Comparison of ENCODE assay signal across 24 cellular contexts in genomic region chrX:72027914-72028307, GRCh38.
DNase-seq lines count a peak whose midpoint lies in the region; ATAC-seq and TF ChIP-seq lines count a peak whose summit lies in the region.
"Had no signal": no experiment of that assay in that cellular context is flagged by ENCODE, and none has a peak within 500 bp of the region (broad histone marks: within the 10 kb centered on the region; RNA-seq: fewer than 3 reads in every experiment).

No MANE protein-coding gene starts in this region.

- H3K27ac ChIP-seq in esophagus squamous epithelium (peak overlapping the region in 3 of 4 donors; percentile 26 to 65 (median 39)), osteoblast (ENCODE audit: low read depth, low read length) (no peak overlapping the region), vagina (no peak overlapping the region), smooth muscle cell (ENCODE audit: low read depth) (no peak overlapping the region)
- H3K27ac ChIP-seq: neutrophil, testis had no signal

- no peak overlapping the region for H3K27ac Mint-ChIP-seq in activated naive CD8-positive, alpha-beta T cell treated with anti-CD3 and anti-CD28 coated beads, Interleukin-2, amount 50 U/mL, for 24 hours
- H3K27ac Mint-ChIP-seq: activated CD4-positive, alpha-beta T cell treated with anti-CD3 and anti-CD28 coated beads, Interleukin-2, amount 10 ng/mL, durations not matched to agents 7 days and 5 days; activated naive CD8-positive, alpha-beta T cell; B cell; GM23338; stimulated activated naive B cell treated with anti-CD40 and anti-IgM and Interleukin-4, amounts not matched to agents 10 μg/mL and 1 μg/mL and 100 μg/mL, for 72 hours had no signal

- no peaks in the 10 kb centered on the region for H3K79me2 ChIP-seq in osteoblast (ENCODE audit: insufficient read depth, low read length)
- no peaks in the 10 kb centered on the region for H3K79me2 ChIP-seq in smooth muscle cell (ENCODE audit: low read depth)

- H3K4me1 Mint-ChIP-seq in activated naive CD8-positive, alpha-beta T cell treated with anti-CD3 and anti-CD28 coated beads, Interleukin-2, amount 50 U/mL, for 24 hours: peaks cover 4% of the 10 kb centered on the region
- H3K4me1 Mint-ChIP-seq: activated CD4-positive, alpha-beta T cell treated with anti-CD3 and anti-CD28 coated beads, Interleukin-2, amount 10 ng/mL, durations not matched to agents 7 days and 5 days; B cell; stimulated activated naive B cell treated with anti-CD40 and anti-IgM and Interleukin-4, amounts not matched to agents 10 μg/mL and 1 μg/mL and 100 μg/mL, for 72 hours had no signal

- H3K9me3 ChIP-seq in esophagus squamous epithelium: no peaks in the 10 kb centered on the region
- no peaks in the 10 kb centered on the region for H3K9me3 ChIP-seq in osteoblast (ENCODE audit: low read depth, low read length)
- no peaks in the 10 kb centered on the region for H3K9me3 ChIP-seq in vagina
- H3K9me3 ChIP-seq in smooth muscle cell (replicated peaks; ENCODE audit: low read depth): no peaks in the 10 kb centered on the region
- H3K9me3 ChIP-seq: neutrophil, testis had no signal

- TF ChIP-seq CTCF in esophagus squamous epithelium (IDR thresholded peaks at IDR 0.05) (no peak), osteoblast (IDR thresholded peaks at IDR 0.05; ENCODE audit: extremely low read depth, low read depth, low read length) (no peak), vagina (IDR thresholded peaks at IDR 0.05) (no peak), smooth muscle cell (IDR thresholded peaks at IDR 0.05; ENCODE audit: borderline replicate concordance, insufficient read depth, poor library complexity, severe bottlenecking) (no peak)

- no peaks in the 10 kb centered on the region for H3F3A ChIP-seq in smooth muscle cell (ENCODE audit: low read depth)

- H3K36me3 Mint-ChIP-seq in activated naive CD8-positive, alpha-beta T cell treated with anti-CD3 and anti-CD28 coated beads, Interleukin-2, amount 50 U/mL, for 24 hours (ENCODE audit: low read depth): no peaks in the 10 kb centered on the region
- H3K36me3 Mint-ChIP-seq: activated naive CD8-positive, alpha-beta T cell; stimulated activated naive B cell treated with anti-CD40 and anti-IgM and Interleukin-4, amounts not matched to agents 10 μg/mL and 1 μg/mL and 100 μg/mL, for 72 hours had no signal

- WGBS in esophagus squamous epithelium, 2 donors: 73 to 83% methylated on average over 1 to 2 of the region's 2 CpGs
- 68% methylated on average over 2 of the region's 2 CpGs for WGBS in smooth muscle cell (ENCODE audit: low lambda C conversion rate)

- H3K36me3 ChIP-seq in esophagus squamous epithelium (no peaks in the 10 kb centered on the region), osteoblast (ENCODE audit: insufficient read depth, low read length) (no peaks in the 10 kb centered on the region), vagina (no peaks in the 10 kb centered on the region), smooth muscle cell (ENCODE audit: low read depth) (no peaks in the 10 kb centered on the region)
- H3K36me3 ChIP-seq: neutrophil had no signal

- no peak for ATAC-seq in activated naive CD8-positive, alpha-beta T cell treated with anti-CD3 and anti-CD28 coated beads, Interleukin-2, amount 50 U/mL, for 24 hours
- no peak for ATAC-seq in GM19395 (IDR thresholded peaks at IDR 0.05; ENCODE audit: unreplicated experiment)
- ATAC-seq: GM23338; PC-3; Right ventricle myocardium inferior; stimulated activated naive B cell treated with anti-CD40 and anti-IgM and Interleukin-4, amounts not matched to agents 10 μg/mL and 1 μg/mL and 100 μg/mL, for 72 hours had no signal

- TF ChIP-seq POLR2A in esophagus squamous epithelium (IDR thresholded peaks at IDR 0.05) (no peak), vagina (IDR thresholded peaks at IDR 0.05) (no peak)

- peak overlapping the region; percentile 58 for H3K4me2 ChIP-seq in osteoblast (ENCODE audit: insufficient read depth, low read length)
- H3K4me2 ChIP-seq in smooth muscle cell: no peak overlapping the region
- H3K4me2 ChIP-seq: GM23338 had no signal

- no peaks in the 10 kb centered on the region for H3K9me3 Mint-ChIP-seq in activated naive CD8-positive, alpha-beta T cell treated with anti-CD3 and anti-CD28 coated beads, Interleukin-2, amount 50 U/mL, for 24 hours
- H3K9me3 Mint-ChIP-seq: activated CD4-positive, alpha-beta T cell treated with anti-CD3 and anti-CD28 coated beads, Interleukin-2, amount 10 ng/mL, durations not matched to agents 7 days and 5 days; GM23338; stimulated activated naive B cell treated with anti-CD40 and anti-IgM and Interleukin-4, amounts not matched to agents 10 μg/mL and 1 μg/mL and 100 μg/mL, for 72 hours had no signal

- H3K27me3 ChIP-seq in esophagus squamous epithelium (no peaks in the 10 kb centered on the region), osteoblast (ENCODE audit: insufficient read depth, low read length) (peaks cover 24% of the 10 kb centered on the region), vagina (no peaks in the 10 kb centered on the region), smooth muscle cell (ENCODE audit: low read depth) (no peaks in the 10 kb centered on the region)
- H3K27me3 ChIP-seq: neutrophil, testis had no signal

- peaks cover 3% of the 10 kb centered on the region for H4K20me1 ChIP-seq in osteoblast (ENCODE audit: insufficient read depth, low read length)
- no peaks in the 10 kb centered on the region for H4K20me1 ChIP-seq in smooth muscle cell (ENCODE audit: low read depth)

- H3K4me3 Mint-ChIP-seq in activated naive CD8-positive, alpha-beta T cell treated with anti-CD3 and anti-CD28 coated beads, Interleukin-2, amount 50 U/mL, for 24 hours: no peak overlapping the region
- H3K4me3 Mint-ChIP-seq: activated CD4-positive, alpha-beta T cell treated with anti-CD3 and anti-CD28 coated beads, Interleukin-2, amount 10 ng/mL, durations not matched to agents 7 days and 5 days; activated naive CD8-positive, alpha-beta T cell; B cell; GM23338; stimulated activated naive B cell treated with anti-CD40 and anti-IgM and Interleukin-4, amounts not matched to agents 10 μg/mL and 1 μg/mL and 100 μg/mL, for 72 hours had no signal

- H3K4me1 ChIP-seq in esophagus squamous epithelium: peaks cover 0 to 7% (median 0%) of the 10 kb centered on the region in 3 donors
- peaks cover 29% of the 10 kb centered on the region for H3K4me1 ChIP-seq in osteoblast (ENCODE audit: insufficient read depth, low read length)
- H3K4me1 ChIP-seq in vagina: no peaks in the 10 kb centered on the region
- no peaks in the 10 kb centered on the region for H3K4me1 ChIP-seq in smooth muscle cell (ENCODE audit: low read depth)
- H3K4me1 ChIP-seq: testis had no signal

- peak overlapping the region in 3 of 4 donors; percentile 2 to 36 (median 18) for H3K4me3 ChIP-seq in esophagus squamous epithelium
- H3K4me3 ChIP-seq in osteoblast (ENCODE audit: insufficient read depth, low read length): no peak overlapping the region
- H3K4me3 ChIP-seq in vagina: peak overlapping the region in 1 of 2 donors; percentile 15
- H3K4me3 ChIP-seq in smooth muscle cell: no peak overlapping the region
- H3K4me3 ChIP-seq: GM23338, testis had no signal

- H2AFZ ChIP-seq in osteoblast (ENCODE audit: low read length) (no peak overlapping the region), smooth muscle cell (ENCODE audit: low read depth) (no peak overlapping the region)
- H2AFZ ChIP-seq: GM23338 had no signal

- H3K27me3 Mint-ChIP-seq in activated naive CD8-positive, alpha-beta T cell treated with anti-CD3 and anti-CD28 coated beads, Interleukin-2, amount 50 U/mL, for 24 hours: peaks cover 4% of the 10 kb centered on the region
- H3K27me3 Mint-ChIP-seq: B cell had no signal

- intact Hi-C loops in esophagus squamous epithelium (cut with DNase I) (no loop called here), vagina (cut with DNase I) (no loop called here)

- DNase-seq in activated CD8-positive, alpha-beta memory T cell treated with anti-CD3 and anti-CD28 coated beads for 24 hours: peak; percentile 38
- DNase-seq in activated CD8-positive, alpha-beta memory T cell treated with anti-CD3 and anti-CD28 coated beads, Interleukin-2, amount 50 U/mL, for 48 hours: no peak
- DNase-seq in esophagus squamous epithelium (lab: John Stamatoyannopoulos, UW) (no peak), osteoblast (ENCODE audit: insufficient read length, low spot score, missing footprints) (no peak), vagina (ENCODE audit: extremely low spot score in 2 of 2) (peak; percentile 34 to 65), smooth muscle cell (lab: John Stamatoyannopoulos, UW; ENCODE audit: unreplicated experiment) (no peak)
- no peak for DNase-seq in activated naive CD8-positive, alpha-beta T cell treated with anti-CD3 and anti-CD28 coated beads, Interleukin-2, amount 50 U/mL, for 24 hours
- DNase-seq: 8988T; activated CD4-positive, alpha-beta T cell treated with anti-CD3 and anti-CD28 coated beads, Interleukin-2, amount 10 ng/mL, durations not matched to agents 7 days and 5 days; cerebellar nuclear complex; DMS53; hippocampal formation; NCI-H1694; NCI-H2171 treated with DMSO at 0.1 percent for 48 hours; PC-3; stimulated activated CD4-positive, alpha-beta T cell treated with anti-CD3 and anti-CD28 coated beads, Interleukin-4, amount 100 ng/mL, for 24 hours; stimulated activated naive B cell treated with anti-CD40 and anti-IgM and Interleukin-4, amounts not matched to agents 10 μg/mL and 1 μg/mL and 100 μg/mL, for 72 hours; testis had no signal

- H3K9ac ChIP-seq in smooth muscle cell (ENCODE audit: low read depth): no peak overlapping the region

Comparison
In these comparisons a context has a peak if more than half of its experiments do, and no peak if none do; other contexts are left out.
1. DNase-seq: peak in activated CD8-positive, alpha-beta memory T cell treated with anti-CD3 and anti-CD28 coated beads for 24 hours (single experiment) and vagina (2 of 2); none in activated CD8-positive, alpha-beta memory T cell treated with anti-CD3 and anti-CD28 coated beads, Interleukin-2, amount 50 U/mL, for 48 hours (single experiment), esophagus squamous epithelium (single experiment), osteoblast (single experiment), smooth muscle cell (single experiment) and activated naive CD8-positive, alpha-beta T cell treated with anti-CD3 and anti-CD28 coated beads, Interleukin-2, amount 50 U/mL, for 24 hours (single experiment).
2. H3K27ac ChIP-seq: peak in esophagus squamous epithelium (3 of 4); none in osteoblast (single experiment), vagina (single experiment) and smooth muscle cell (single experiment).
3. H3K4me3 ChIP-seq: peak in esophagus squamous epithelium (3 of 4); none in osteoblast (single experiment) and smooth muscle cell (single experiment).